Comparison of ENCODE assay signal across 6 cellular contexts in the genomic region with DNA sequence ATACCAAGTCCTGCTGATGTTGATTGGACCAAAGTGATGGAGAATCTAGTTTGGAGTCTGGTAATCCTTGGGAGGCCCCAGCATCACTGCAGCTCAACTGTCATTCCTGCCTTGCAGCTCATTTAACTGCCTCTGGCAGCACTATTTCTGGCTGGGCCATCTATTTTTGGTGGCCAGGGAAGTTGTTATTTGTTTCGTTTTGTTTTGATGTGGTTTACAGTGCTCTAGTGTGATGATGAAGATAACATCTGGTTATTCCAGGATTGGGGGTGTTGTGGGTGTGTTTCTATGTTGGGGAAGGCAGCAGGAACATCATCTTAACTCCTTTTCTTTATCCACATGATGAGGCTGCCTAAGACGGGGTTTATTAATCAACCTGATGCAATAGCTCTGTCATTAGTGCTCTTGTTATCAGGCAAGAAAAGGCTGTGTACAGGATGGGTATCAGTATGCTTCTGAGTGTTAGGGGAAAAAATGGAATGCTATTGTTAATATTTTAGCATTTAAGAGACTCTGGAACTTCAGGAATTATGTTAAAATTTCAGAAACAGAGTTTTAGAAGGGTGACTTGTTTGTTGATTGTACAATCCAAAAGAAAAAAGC. TPM values are rescaled to one million over a fixed set of nuclear protein-coding genes. Genes with fewer than 3 reads are reported as not detected.
DNase-seq lines count a peak whose midpoint lies in the region; ATAC-seq, FAIRE-seq and TF ChIP-seq lines count a peak whose summit lies in the region.
"Not testable (repeated sequence)": the region's sequence is repeated elsewhere in the genome, so short reads cannot be mapped to it uniquely, and the experiment has no call there.

No MANE protein-coding gene starts in this region.

- FAIRE-seq in K562 (lab: Jason Lieb, UNC): not testable (repeated sequence)

- not testable (repeated sequence) for TF ChIP-seq RAD21 in K562 (CRISPR knock-in tag; conservative IDR thresholded peaks at IDR 0.05 in 1 of 2, IDR thresholded peaks at IDR 0.05 in 1 of 2)

- not testable (repeated sequence) for H3K27me3 ChIP-seq in DND-41 (ENCODE audit: insufficient read depth, low read length, poor library complexity); K562 (ENCODE audit: control insufficient read depth in 2 of 2, insufficient read depth in 2 of 2, low read length in 2 of 2); gastroesophageal sphincter; left lung; psoas muscle (ENCODE audit: insufficient read depth in 3 of 3, low read length in 2 of 3); gastrocnemius medialis

- TF ChIP-seq POLR2A in K562 (conservative IDR thresholded peaks at IDR 0.05); gastroesophageal sphincter (IDR thresholded peaks at IDR 0.05); gastrocnemius medialis (IDR thresholded peaks at IDR 0.05): not testable (repeated sequence)

- not testable (repeated sequence) for DNase-seq in DND-41; K562 (ENCODE audit: extremely low read depth in 1 of 4, low spot score in 3 of 4); left lung; psoas muscle; gastrocnemius medialis

- H2AFZ ChIP-seq in DND-41 (ENCODE audit: low read depth, low read length); K562 (ENCODE audit: low read depth, low read length): not testable (repeated sequence)

- not testable (repeated sequence) for H3K9me3 ChIP-seq in DND-41 (ENCODE audit: insufficient read depth, low read length, severe bottlenecking); K562 (replicated peaks; ENCODE audit: control insufficient read depth, insufficient read depth, low read depth, low read length); gastroesophageal sphincter; left lung; psoas muscle; gastrocnemius medialis

- WGBS in K562 (ENCODE audit: insufficient coverage, low coverage, missing lambda C conversion rate): no CpG with 5 or more reads among the region's 2 CpGs
- no CpG with 5 or more reads among the region's 2 CpGs for WGBS in gastroesophageal sphincter (ENCODE audit: low coverage in 1 of 2), 2 donors
- WGBS in psoas muscle, 3 donors: no CpG with 5 or more reads among the region's 2 CpGs

- H3K79me2 ChIP-seq in DND-41 (ENCODE audit: insufficient read depth, low read length); K562 (ENCODE audit: control insufficient read depth, insufficient read depth, low read length): not testable (repeated sequence)

- not testable (repeated sequence) for H3K9me1 ChIP-seq in K562 (ENCODE audit: control insufficient read depth, insufficient read depth, low read length)

- not testable (repeated sequence) for H3K9ac ChIP-seq in DND-41 (ENCODE audit: low read depth, low read length); K562 (ENCODE audit: insufficient read depth in 1 of 2, low read depth in 2 of 2, low read length in 2 of 2)

- POLR2A ChIA-PET in K562 (lab: Yijun Ruan, JAX): not testable (repeated sequence)

- not testable (repeated sequence) for H3K4me1 ChIP-seq in DND-41 (ENCODE audit: insufficient read depth, low read length); K562 (replicated peaks in 1 of 2; ENCODE audit: control insufficient read depth in 2 of 2, insufficient read depth in 2 of 2, low read length in 2 of 2); gastroesophageal sphincter; left lung; psoas muscle; gastrocnemius medialis

- in situ Hi-C loops in K562 (cut with MboI); gastrocnemius medialis (cut with MboI; ENCODE audit: low sequenced_read_pairs in 4 of 4): not testable (repeated sequence)

- H3K4me2 ChIP-seq in DND-41 (ENCODE audit: insufficient read depth, low read length); K562 (ENCODE audit: insufficient read depth, low read length): not testable (repeated sequence)

- not testable (repeated sequence) for BruUV-seq in K562 (replicated peaks; lab: Mats Ljungman, UMichigan)

- TF ChIP-seq CTCF in DND-41 (IDR thresholded peaks at IDR 0.05; ENCODE audit: borderline replicate concordance, extremely low read depth, low read length, poor library complexity, severe bottlenecking); K562 (IDR thresholded peaks at IDR 0.05 in 2 of 3, conservative IDR thresholded peaks at IDR 0.05 in 1 of 3; ENCODE audit: insufficient read depth in 2 of 3, low read depth in 1 of 3, low read length in 3 of 3); gastroesophageal sphincter (IDR thresholded peaks at IDR 0.05); left lung (IDR thresholded peaks at IDR 0.05); psoas muscle (IDR thresholded peaks at IDR 0.05); gastrocnemius medialis (IDR thresholded peaks at IDR 0.05 in 4 of 5, conservative IDR thresholded peaks at IDR 0.05 in 1 of 5): not testable (repeated sequence)

- CTCF ChIA-PET in K562 (lab: Yijun Ruan, JAX; ENCODE audit: low intra/inter-chr PET ratio): not testable (repeated sequence)

- intact Hi-C loops in K562 (cut with micrococcal nuclease); left lung (cut with DNase I); psoas muscle (cut with DNase I); gastrocnemius medialis (cut with DNase I; ENCODE audit: low total_unique reads): not testable (repeated sequence)

- not testable (repeated sequence) for H4K20me1 ChIP-seq in DND-41 (ENCODE audit: insufficient read depth, low read length); K562 (replicated peaks; ENCODE audit: control insufficient read depth, insufficient read depth, low read length)

- H3K4me3 ChIP-seq in DND-41 (ENCODE audit: low read depth in 1 of 2, low read length in 2 of 2); K562; gastroesophageal sphincter; left lung; psoas muscle; gastrocnemius medialis: not testable (repeated sequence)

- not testable (repeated sequence) for TF ChIP-seq EP300 in K562 (IDR thresholded peaks at IDR 0.05; ENCODE audit: low read length); gastroesophageal sphincter (IDR thresholded peaks at IDR 0.05)

- H3K27ac ChIP-seq in DND-41 (ENCODE audit: low read length); K562 (ENCODE audit: extremely low read depth, low read depth, low read length); gastroesophageal sphincter; left lung; psoas muscle; gastrocnemius medialis: not testable (repeated sequence)

- not testable (repeated sequence) for H3K36me3 ChIP-seq in DND-41 (ENCODE audit: insufficient read depth, low read length); K562 (ENCODE audit: control insufficient read depth, insufficient read depth, low read length); gastroesophageal sphincter; left lung; psoas muscle (ENCODE audit: insufficient read depth in 1 of 2, low read depth in 1 of 2); gastrocnemius medialis

- ATAC-seq in DND-41 (ENCODE audit: insufficient read depth, low read depth) (peak; percentile 61; the same call in 2 of the 3 replicates), K562 (peak; percentile 73), gastroesophageal sphincter (peak; percentile 60), left lung (peak; percentile 49), psoas muscle (peak in 3 of 4 donors; percentile 24 to 54 (median 45)), gastrocnemius medialis (peak; percentile 53 to 70)

RNA-seq across cellular contexts. Expression of gene PDE4DIP, which starts 35.7 kb away (rescaled TPM):
- total RNA-seq in K562 (2011; cell fraction: chromatin; rRNA removed; ENCODE audit: low replicate concordance): 488 and 689 TPM in 2 replicates
- total RNA-seq in K562 (2011; cell fraction: nucleolus; rRNA removed): 235 and 253 TPM in 2 replicates
- 363 and 390 TPM in 2 replicates for total RNA-seq in K562 (2011; cell fraction: nucleoplasm; rRNA removed)
- total RNA-seq in K562 (2014; rRNA removed) (148 and 160 TPM in 2 replicates), K562 (2014; rRNA removed; fragmentation: Illumina TruSeq; extraction: Trizol) (260 and 272 TPM in 2 replicates), K562 (2015; rRNA removed; fragmentation: Illumina TruSeq; extraction: Trizol) (198 and 200 TPM in 2 replicates), K562 (2021) (355 and 362 TPM in 2 replicates), gastroesophageal sphincter (100 to 1,000 TPM; 170 to 293 (median 218) TPM), left lung (100 to 1,000 TPM; 132 to 139 TPM), psoas muscle (1,000 to 10,000 TPM; 1,830 to 3,658 (median 2,938) TPM), gastrocnemius medialis (1,000 to 10,000 TPM in 3 of 4 donors, 100 to 1,000 TPM in 1; 630 to 1,712 (median 1,308) TPM)
- polyA plus RNA-seq in K562 (2011; rRNA removed) (242 and 324 TPM in 2 replicates), K562 (2014; fragmentation: Illumina TruSeq; extraction: Trizol) (232 and 260 TPM in 2 replicates), K562 (2014; fragmentation: Nextera tagmentation; extraction: Ambion mirVana) (100 to 1,000 TPM; 225 to 334 TPM), K562 (2014; rRNA removed) (202 and 205 TPM in 2 replicates), psoas muscle (1,000 to 10,000 TPM in 2 of 3 donors, 100 to 1,000 TPM in 1; 368 to 2,569 (median 1,043) TPM)
- 123 and 131 TPM in 2 replicates for polyA plus RNA-seq in K562 (2011; cell fraction: cytosol; rRNA removed)
- 209 and 256 TPM in 2 replicates for polyA plus RNA-seq in K562 (2011; cell fraction: nucleus; rRNA removed)
- 223 and 364 TPM in 2 replicates for polyA plus RNA-seq in K562 (2012)
- 462 and 560 TPM in 2 replicates for polyA minus RNA-seq in K562 (2011; rRNA and poly(A)+ RNA removed)
- polyA minus RNA-seq in K562 (2011; cell fraction: cytosol; rRNA and poly(A)+ RNA removed): 187 TPM in 2 replicates
- polyA minus RNA-seq in K562 (2011; cell fraction: nucleus; rRNA and poly(A)+ RNA removed): 250 and 327 TPM in 2 replicates
